In the genomic region with DNA sequence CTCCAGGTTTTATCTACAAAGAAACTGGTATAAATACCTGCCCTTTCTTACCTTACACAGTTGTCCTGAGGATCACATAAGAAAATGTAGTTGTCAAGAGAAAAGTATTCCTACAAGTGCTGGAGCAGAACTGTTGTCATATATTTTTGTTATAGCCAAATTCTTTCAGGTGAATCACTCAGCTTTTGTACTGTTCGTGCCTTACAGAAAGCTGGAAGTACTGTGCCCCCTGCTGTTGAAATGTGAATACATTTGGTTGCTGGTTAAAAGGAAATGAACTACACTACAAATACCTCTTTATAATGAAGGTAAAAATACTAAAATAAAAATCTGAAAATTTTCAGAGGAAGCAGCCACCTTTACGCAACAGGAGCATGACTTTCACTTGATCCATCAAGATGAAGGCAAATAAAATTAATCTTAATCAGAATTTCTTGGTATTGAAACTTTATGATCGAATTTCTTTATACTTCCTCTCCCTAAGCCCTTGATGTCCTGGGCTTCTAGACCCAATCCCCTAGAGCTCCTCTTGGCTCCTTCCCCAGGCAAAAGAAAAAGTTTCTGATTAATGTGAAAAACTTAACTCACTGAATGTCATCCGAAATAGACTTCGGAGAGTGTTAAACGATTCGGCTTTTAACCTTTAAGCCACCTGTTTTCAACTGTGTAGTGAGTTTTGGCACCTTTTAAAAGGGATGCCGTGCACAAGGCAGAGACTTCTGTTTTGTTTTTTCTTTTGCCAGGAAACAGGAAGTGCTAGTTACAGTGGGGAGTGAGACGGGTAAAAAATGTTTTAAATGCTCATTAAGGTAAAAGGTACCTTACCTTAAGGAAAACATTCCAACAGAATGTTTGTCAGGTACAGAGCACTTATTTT, we compare ENCODE assay signal across 8 cellular contexts. TPM values are rescaled to one million over a fixed set of nuclear protein-coding genes. Genes with fewer than 3 reads are reported as not detected.
A peak's percentile ranks its signal among the peaks of the same experiment; 100 is the strongest.
DNase-seq lines count a peak whose midpoint lies in the region; ATAC-seq and TF ChIP-seq lines count a peak whose summit lies in the region.

No MANE protein-coding gene starts in this region.

- H3K9me3 ChIP-seq in gastrocnemius medialis = no peaks in the 10 kb centered on the region

- intact Hi-C loops in activated CD4-positive, alpha-beta T cell treated with anti-CD3 and anti-CD28 coated beads, Interleukin-2, amount 10 ng/mL, durations not matched to agents 24 days and 14 days (cut with micrococcal nuclease) = loop anchor here (1.0 kb wide), 3 partner anchors 13 to 96 kb away; partner anchors contain the start of genes CHML and OPN3
- intact Hi-C loops in gastrocnemius medialis (cut with DNase I; ENCODE audit: low total_unique reads) = loop anchor here (10.0 kb wide), 1 partner anchor 1697 kb away; no protein-coding TSS in a partner anchor

- TF ChIP-seq POLR2A in gastrocnemius medialis (IDR thresholded peaks at IDR 0.05) = no peak

- peaks cover 5% of the 10 kb centered on the region in 2 donors for H3K4me1 ChIP-seq in gastrocnemius medialis

- no peak overlapping the region for H3K27ac ChIP-seq in gastrocnemius medialis

- TF ChIP-seq CTCF in GM12872 (IDR thresholded peaks at IDR 0.05; ENCODE audit: insufficient read depth, low read depth, low read length) (peak; percentile 55; the same call in 2 of the 3 replicates), fibroblast of mammary gland (conservative IDR thresholded peaks at IDR 0.05; ENCODE audit: control insufficient read depth, insufficient read depth, low read depth, low read length) (peak; percentile 69), gastrocnemius medialis (IDR thresholded peaks at IDR 0.05 in 4 of 5, conservative IDR thresholded peaks at IDR 0.05 in 1 of 5) (peak in 4 of 5 experiments; percentile 8 to 41 (median 29))

- no peaks in the 10 kb centered on the region for H3K36me3 ChIP-seq in gastrocnemius medialis

- peak overlapping the region; percentile 70 for H3K27ac Mint-ChIP-seq in activated CD4-positive, alpha-beta T cell treated with anti-CD3 and anti-CD28 coated beads, Interleukin-2, amount 10 ng/mL, durations not matched to agents 24 days and 14 days

- H3K4me3 ChIP-seq in fibroblast of mammary gland (ENCODE audit: control insufficient read depth, low read depth, low read length) (no peak overlapping the region), gastrocnemius medialis (no peak overlapping the region)

- in situ Hi-C loops in gastrocnemius medialis (cut with MboI; ENCODE audit: low sequenced_read_pairs in 4 of 4) = loop anchor here in 2 of 4 donors (5.0 to 25.0 kb wide), 3 partner anchors 95 to 210 kb away; partner anchors contain the start of genes EXO1 (in 2 of the 2) and KMO (in 1 of the 2)

- H3K27me3 ChIP-seq in gastrocnemius medialis = no peaks in the 10 kb centered on the region

- H3K36me3 Mint-ChIP-seq in activated CD4-positive, alpha-beta T cell treated with anti-CD3 and anti-CD28 coated beads, Interleukin-2, amount 10 ng/mL, durations not matched to agents 24 days and 14 days (ENCODE audit: low read depth) = peaks cover 11% of the 10 kb centered on the region

- H3K27me3 Mint-ChIP-seq in activated CD4-positive, alpha-beta T cell treated with anti-CD3 and anti-CD28 coated beads, Interleukin-2, amount 10 ng/mL, durations not matched to agents 24 days and 14 days = no peaks in the 10 kb centered on the region

- ATAC-seq in HG02588 (IDR thresholded peaks at IDR 0.05; ENCODE audit: unreplicated experiment) (peak; percentile 77), gastrocnemius medialis (no peak)

- no peaks in the 10 kb centered on the region for H3K9me3 Mint-ChIP-seq in activated CD4-positive, alpha-beta T cell treated with anti-CD3 and anti-CD28 coated beads, Interleukin-2, amount 10 ng/mL, durations not matched to agents 24 days and 14 days

- H3K4me3 Mint-ChIP-seq in activated CD4-positive, alpha-beta T cell treated with anti-CD3 and anti-CD28 coated beads, Interleukin-2, amount 10 ng/mL, durations not matched to agents 24 days and 14 days = peak overlapping the region; percentile 72

- peaks cover 12% of the 10 kb centered on the region for H3K4me1 Mint-ChIP-seq in activated CD4-positive, alpha-beta T cell treated with anti-CD3 and anti-CD28 coated beads, Interleukin-2, amount 10 ng/mL, durations not matched to agents 24 days and 14 days

- DNase-seq in Ammon's horn (ENCODE audit: low spot score) = peak; percentile 51
- peak; percentile 83 for DNase-seq in NAMALWA (ENCODE audit: low spot score)
- peak; percentile 85 for DNase-seq in activated CD4-positive, alpha-beta T cell treated with anti-CD3 and anti-CD28 coated beads, Interleukin-2, amount 10 ng/mL, durations not matched to agents 24 days and 14 days
- DNase-seq in fibroblast of mammary gland (ENCODE audit: low read depth) = peak; percentile 86
- DNase-seq in gastrocnemius medialis = no peak
- DNase-seq in anterior cingulate cortex (lab: John Stamatoyannopoulos, UW) = no peak

RNA-seq across cellular contexts. Expression of gene CHML, which starts 12.5 kb away (rescaled TPM):
- total RNA-seq in activated CD4-positive, alpha-beta T cell treated with anti-CD3 and anti-CD28 coated beads, Interleukin-2, amount 10 ng/mL, durations not matched to agents 24 days and 14 days = 19.5 and 21.4 TPM in 2 replicates
- 1 to 10 TPM; 3.2 to 6.5 (median 4.8) TPM for total RNA-seq in gastrocnemius medialis

RNA-seq across cellular contexts. Expression of gene OPN3, which starts 12.5 kb away (rescaled TPM):
- 11.2 and 11.6 TPM in 2 replicates for total RNA-seq in activated CD4-positive, alpha-beta T cell treated with anti-CD3 and anti-CD28 coated beads, Interleukin-2, amount 10 ng/mL, durations not matched to agents 24 days and 14 days
- total RNA-seq in gastrocnemius medialis = 1 to 10 TPM; 4.6 to 9.6 (median 5.8) TPM

RNA-seq across cellular contexts. Expression of gene WDR64, which starts 24.4 kb away (rescaled TPM):
- not detected in 2 replicates for total RNA-seq in activated CD4-positive, alpha-beta T cell treated with anti-CD3 and anti-CD28 coated beads, Interleukin-2, amount 10 ng/mL, durations not matched to agents 24 days and 14 days
- total RNA-seq in gastrocnemius medialis = under 1 TPM in 1 of 4 donors, not detected in 3; 0.22 TPM

Comparison
In these comparisons a context has a peak if more than half of its experiments do, and no peak if none do; other contexts are left out.
1. DNase-seq: peak in Ammon's horn (single experiment), NAMALWA (single experiment), activated CD4-positive, alpha-beta T cell treated with anti-CD3 and anti-CD28 coated beads, Interleukin-2, amount 10 ng/mL, durations not matched to agents 24 days and 14 days (single experiment) and fibroblast of mammary gland (single experiment); none in gastrocnemius medialis (0 of 2) and anterior cingulate cortex (0 of 58).
2. Peak in every context shown above with its lines, with median percentiles within 50 percentile points of each other: CTCF ChIP-seq.